ENCODE assay signal across 1 cellular context in genomic region chr9:12740845-12741244, GRCh38.
TF ChIP-seq lines count a peak whose summit lies in the region.

No MANE protein-coding gene starts in this region.

TF ChIP-seq in IMR-90, 13 proteins besides CTCF, POLR2A, EP300 and RAD21:
- no peak for TF ChIP-seq MXI1 (IDR thresholded peaks at IDR 0.05; ENCODE audit: borderline replicate concordance, low read depth, low read length)
- no peak for TF ChIP-seq MAZ (IDR thresholded peaks at IDR 0.05; ENCODE audit: borderline replicate concordance, low read depth, low read length)
- no peak for TF ChIP-seq SMC3 (IDR thresholded peaks at IDR 0.05; ENCODE audit: low read depth, low read length)
- no peak for TF ChIP-seq MAFK (IDR thresholded peaks at IDR 0.05; ENCODE audit: low read depth, low read length)
- TF ChIP-seq CEBPB (IDR thresholded peaks at IDR 0.05; ENCODE audit: low read depth, low read length): no peak
- no peak for TF ChIP-seq ELK1 (IDR thresholded peaks at IDR 0.05; ENCODE audit: borderline replicate concordance, low read depth, low read length)
- TF ChIP-seq NFE2L2 (IDR thresholded peaks at IDR 0.05; ENCODE audit: low read depth, low read length): no peak
- no peak for TF ChIP-seq FOS (IDR thresholded peaks at IDR 0.05; ENCODE audit: low read depth, low read length)
- TF ChIP-seq BHLHE40 (IDR thresholded peaks at IDR 0.05; ENCODE audit: low read depth, low read length): no peak
- no peak for TF ChIP-seq RFX5 (IDR thresholded peaks at IDR 0.05; ENCODE audit: low read depth, low read length)
- TF ChIP-seq, protein P1, sequence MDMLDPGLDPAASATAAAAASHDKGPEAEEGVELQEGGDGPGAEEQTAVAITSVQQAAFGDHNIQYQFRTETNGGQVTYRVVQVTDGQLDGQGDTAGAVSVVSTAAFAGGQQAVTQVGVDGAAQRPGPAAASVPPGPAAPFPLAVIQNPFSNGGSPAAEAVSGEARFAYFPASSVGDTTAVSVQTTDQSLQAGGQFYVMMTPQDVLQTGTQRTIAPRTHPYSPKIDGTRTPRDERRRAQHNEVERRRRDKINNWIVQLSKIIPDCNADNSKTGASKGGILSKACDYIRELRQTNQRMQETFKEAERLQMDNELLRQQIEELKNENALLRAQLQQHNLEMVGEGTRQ (IDR thresholded peaks at IDR 0.05; ENCODE audit: low read depth, low read length): no peak
- no peak for TF ChIP-seq RCOR1 (IDR thresholded peaks at IDR 0.05; ENCODE audit: insufficient replicate concordance, low read length)
- no peak for TF ChIP-seq CHD1 (IDR thresholded peaks at IDR 0.05; ENCODE audit: low read depth, low read length)
TF ChIP-seq in IMR-90: peak in this region for 0.
